Comparison of ENCODE assay signal across 8 cellular contexts in the genomic region with DNA sequence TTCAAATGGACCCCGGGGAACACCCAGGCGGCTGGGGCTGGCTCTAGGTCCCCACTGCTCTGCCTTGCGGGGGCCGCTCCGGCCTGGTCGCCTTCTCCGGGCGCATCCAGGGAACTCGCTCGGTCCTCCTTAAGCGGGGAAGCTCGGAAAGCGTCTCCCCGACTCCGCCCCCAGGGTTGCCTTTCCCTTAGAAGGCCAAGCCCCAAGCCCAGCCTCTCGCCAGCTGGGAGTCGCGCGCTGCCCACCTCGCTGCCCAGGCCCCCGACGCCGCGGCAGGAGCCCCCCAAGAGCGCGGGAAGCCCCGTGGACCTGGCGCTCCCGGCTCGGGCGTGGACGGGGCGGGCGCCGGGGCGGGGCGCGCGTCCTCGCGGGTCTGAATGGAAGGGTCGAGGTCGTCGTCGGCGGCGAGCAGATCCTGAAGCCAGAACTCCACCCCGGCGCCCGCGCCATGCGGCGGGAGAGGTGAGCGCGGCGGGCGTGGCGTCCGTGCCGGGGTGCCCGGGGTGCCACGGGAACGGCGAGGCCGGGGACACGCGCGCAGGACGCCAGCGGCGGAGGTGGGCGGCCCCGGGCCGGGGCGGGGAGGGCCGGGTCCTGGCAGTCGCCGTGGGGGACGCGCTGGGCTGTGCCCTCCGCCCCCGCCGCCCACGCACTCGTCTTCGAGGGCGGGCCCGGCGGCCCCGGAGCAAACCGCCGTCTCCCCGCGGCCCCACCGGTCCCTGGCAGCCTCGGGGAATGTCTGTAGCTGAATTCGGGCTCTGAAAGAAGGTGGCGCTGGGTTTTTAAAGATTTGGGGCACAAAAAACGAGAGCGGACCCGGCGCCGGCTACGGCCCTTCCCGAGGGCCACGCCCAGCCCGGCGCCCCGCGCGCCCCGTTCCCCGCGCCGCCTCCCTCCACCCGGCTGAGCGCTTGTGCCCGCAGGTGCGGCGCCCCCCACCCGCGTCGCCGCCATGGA. TPM values are rescaled to one million over a fixed set of nuclear protein-coding genes. Genes with fewer than 3 reads are reported as not detected.
DNase-seq lines count a peak whose midpoint lies in the region; TF ChIP-seq lines count a peak whose summit lies in the region.

A gene with protein sequence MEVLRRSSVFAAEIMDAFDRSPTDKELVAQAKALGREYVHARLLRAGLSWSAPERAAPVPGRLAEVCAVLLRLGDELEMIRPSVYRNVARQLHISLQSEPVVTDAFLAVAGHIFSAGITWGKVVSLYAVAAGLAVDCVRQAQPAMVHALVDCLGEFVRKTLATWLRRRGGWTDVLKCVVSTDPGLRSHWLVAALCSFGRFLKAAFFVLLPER (plus strand): TSS at position 214 of the 957 bp plus-strand sequence. CDS start 739 bp downstream, at position 953.

- DNase-seq in DMS 273 (lab: John Stamatoyannopoulos, UW; ENCODE audit: unreplicated experiment) (peak; percentile 82), DMS 273 treated with DMSO at 0.1 percent for 48 hours (lab: John Stamatoyannopoulos, UW) (no peak), NCI-H226 (peak; percentile 86), MCF 10A (ENCODE audit: unreplicated experiment) (peak; percentile 81), retina (peak; percentile 82), SHP77 (lab: John Stamatoyannopoulos, UW) (no peak), COLO829 (ENCODE audit: low spot score) (no peak)

- H3K4me3 Mint-ChIP-seq in MCF 10A (ENCODE audit: unreplicated experiment) = peak within 1 kb of the TSS; percentile 74

- H3K9me3 ChIP-seq in iPS-18a (ENCODE audit: control insufficient read depth, low read depth, low read length) = no peaks in the 10 kb centered on the region

- no peaks in the 10 kb centered on the region for H3K36me3 ChIP-seq in iPS-18a (ENCODE audit: control insufficient read depth, low read depth, low read length)

- H3K27me3 ChIP-seq in iPS-18a (ENCODE audit: control insufficient read depth, insufficient read depth, low read length) = peaks cover 6% of the 10 kb centered on the region

- peaks cover 11% of the 10 kb centered on the region for H3K4me1 Mint-ChIP-seq in MCF 10A (ENCODE audit: insufficient read depth, unreplicated experiment)

- no peaks in the 10 kb centered on the region for H3K9me3 Mint-ChIP-seq in MCF 10A (ENCODE audit: unreplicated experiment)

- H3K27me3 Mint-ChIP-seq in MCF 10A (ENCODE audit: insufficient read depth, unreplicated experiment) = no peaks in the 10 kb centered on the region

- no peak within 1 kb of the TSS for H3K27ac ChIP-seq in iPS-18a (ENCODE audit: low read length)

- peak within 1 kb of the TSS; percentile 75 for H3K4me3 ChIP-seq in iPS-18a (ENCODE audit: low read length)

- peak within 1 kb of the TSS; percentile 45 for H3K9ac ChIP-seq in iPS-18a (ENCODE audit: low read length)

- no peaks in the 10 kb centered on the region for H3K36me3 Mint-ChIP-seq in MCF 10A (ENCODE audit: insufficient read depth, unreplicated experiment)

- intact Hi-C loops in MCF 10A (cut with micrococcal nuclease) = no loop called here

- H3K27ac Mint-ChIP-seq in MCF 10A (ENCODE audit: low read depth, unreplicated experiment) = peak within 1 kb of the TSS; percentile 66

- CTCF ChIA-PET in MCF 10A (lab: Yijun Ruan, JAX) = interaction anchor here (0.6 kb wide), 1 partner anchor 142 kb away, joined by 3 read pairs; no protein-coding TSS in a partner anchor

- H3K4me1 ChIP-seq in iPS-18a (ENCODE audit: control insufficient read depth, low read depth, low read length) = peaks cover 3% of the 10 kb centered on the region

- POLR2A ChIA-PET in MCF 10A (lab: Yijun Ruan, JAX) = interaction anchor here (0.6 to 2.1 kb wide), 16 partner anchors 10 to 1000 kb away, joined by 3 to 9 read pairs (median 3); a partner anchor contains a TSS

- no peak for TF ChIP-seq CTCF in MCF 10A (IDR thresholded peaks at IDR 0.05; ENCODE audit: unreplicated experiment)

- BruUV-seq in MCF 10A (replicated peaks; lab: Mats Ljungman, UMichigan) = TSS peak; percentile 47

RNA-seq across cellular contexts. Expression of the gene that starts here (rescaled TPM):
- 15.5 and 18.6 TPM in 2 replicates for total RNA-seq in MCF 10A (2022)

Comparison
In these comparisons a context has a peak if more than half of its experiments do, and no peak if none do; other contexts are left out.
1. DNase-seq: peak in DMS 273 (single experiment), NCI-H226 (single experiment), MCF 10A (single experiment) and retina (single experiment); none in DMS 273 treated with DMSO at 0.1 percent for 48 hours (single experiment), SHP77 (0 of 2) and COLO829 (single experiment).